In genomic region chr15:66581972-66582537, GRCh38 we compare ENCODE assay signal across 1 cellular context.
A peak's percentile ranks its signal among the peaks of the same experiment; 100 is the strongest.
TF ChIP-seq lines count a peak whose summit lies in the region.

No MANE protein-coding gene starts in this region.

TF ChIP-seq in K562, 482 proteins besides CTCF, POLR2A, EP300 and RAD21 (continued from another document and continues in another):
- TF ChIP-seq RREB1 (CRISPR knock-in tag; IDR thresholded peaks at IDR 0.05) = no peak
- TF ChIP-seq TFAP4 (CRISPR knock-in tag; IDR thresholded peaks at IDR 0.05; ENCODE audit: borderline replicate concordance) = peak; percentile 63
- peak; percentile 90 for TF ChIP-seq SMAD1 (IDR thresholded peaks at IDR 0.05; ENCODE audit: low read depth, low read length, partially characterized antibody)
- peak in 1 of 2 experiments; percentile 73; a peak in 2 of 4 replicates for TF ChIP-seq CSDE1 (IDR thresholded peaks at IDR 0.05)
- TF ChIP-seq MAFG (tag; conservative IDR thresholded peaks at IDR 0.05) = peak; percentile 38; the same call in 1 of the 2 replicates
- no peak for TF ChIP-seq ILK (tag; IDR thresholded peaks at IDR 0.05; ENCODE audit: borderline replicate concordance, low read depth)
- TF ChIP-seq JUN (IDR thresholded peaks at IDR 0.05; ENCODE audit: borderline replicate concordance, low read depth, low read length) = no peak
- TF ChIP-seq JUN (CRISPR knock-in tag; IDR thresholded peaks at IDR 0.05; ENCODE audit: borderline replicate concordance) = no peak
- peak; percentile 70 for TF ChIP-seq MXD1 (CRISPR knock-in tag; IDR thresholded peaks at IDR 0.05; ENCODE audit: borderline replicate concordance, poor library complexity, severe bottlenecking)
- TF ChIP-seq SMC3 (conservative IDR thresholded peaks at IDR 0.05; ENCODE audit: insufficient read depth, low read depth, low read length) = no peak
- no peak for TF ChIP-seq ZNF140 (CRISPR knock-in tag; IDR thresholded peaks at IDR 0.05)
- no peak for TF ChIP-seq LARP7 (IDR thresholded peaks at IDR 0.05)
- no peak for TF ChIP-seq ZNF830 (CRISPR knock-in tag; IDR thresholded peaks at IDR 0.05)
- TF ChIP-seq THRAP3 (IDR thresholded peaks at IDR 0.05; ENCODE audit: borderline replicate concordance) = 0 out of 2 replicates have a peak, but pooled peaks have one; percentile 78
- no peak for TF ChIP-seq ZNF449 (CRISPR knock-in tag; IDR thresholded peaks at IDR 0.05)
- TF ChIP-seq RNF219 (CRISPR knock-in tag; IDR thresholded peaks at IDR 0.05) = no peak
- TF ChIP-seq MYNN (IDR thresholded peaks at IDR 0.05) = no peak
- TF ChIP-seq MYNN (CRISPR knock-in tag; IDR thresholded peaks at IDR 0.05) = no peak
- no peak for TF ChIP-seq PREB (CRISPR knock-in tag; IDR thresholded peaks at IDR 0.05)
- TF ChIP-seq MBD1 (CRISPR knock-in tag; IDR thresholded peaks at IDR 0.05) = no peak
- no peak for TF ChIP-seq ZNF239 (CRISPR knock-in tag; IDR thresholded peaks at IDR 0.05)
- TF ChIP-seq UBTF (IDR thresholded peaks at IDR 0.05; ENCODE audit: borderline replicate concordance in 1 of 2, low read depth in 2 of 2, low read length in 2 of 2) = no peak
- TF ChIP-seq PTBP1 (IDR thresholded peaks at IDR 0.05; ENCODE audit: low read depth, low read length) = no peak
- no peak for TF ChIP-seq FOXJ3 (CRISPR knock-in tag; IDR thresholded peaks at IDR 0.05)
- no peak for TF ChIP-seq ZNF407 (IDR thresholded peaks at IDR 0.05; ENCODE audit: low read depth)
- no peak for TF ChIP-seq ZNF12 (CRISPR knock-in tag; IDR thresholded peaks at IDR 0.05)
